Comparison of ENCODE assay signal across 8 cellular contexts in genomic region chr1:44797886-44798285, GRCh38. TPM values are rescaled to one million over a fixed set of nuclear protein-coding genes. Genes with fewer than 3 reads are reported as not detected.
A peak's percentile ranks its signal among the peaks of the same experiment; 100 is the strongest.
DNase-seq lines count a peak whose midpoint lies in the region; ATAC-seq and TF ChIP-seq lines count a peak whose summit lies in the region.
"Not testable (repeated sequence)": the region's sequence is repeated elsewhere in the genome, so short reads cannot be mapped to it uniquely, and the experiment has no call there.
"Had no signal": no experiment of that assay in that cellular context is flagged by ENCODE, and none has a peak within 500 bp of the region (broad histone marks: within the 10 kb centered on the region; RNA-seq: fewer than 3 reads in every experiment).

No MANE protein-coding gene starts in this region.

- H3K36me3 Mint-ChIP-seq in CD4-positive, alpha-beta memory T cell: peaks cover 15 to 18% of the 10 kb centered on the region in 2 donors
- peaks cover 22% of the 10 kb centered on the region for H3K36me3 Mint-ChIP-seq in activated CD4-positive, alpha-beta T cell treated with anti-CD3 and anti-CD28 coated beads for 36 hours (ENCODE audit: low read depth)
- H3K36me3 Mint-ChIP-seq in activated naive CD4-positive, alpha-beta T cell treated with anti-CD3 and anti-CD28 coated beads for 36 hours (ENCODE audit: low read depth): peaks cover 21% of the 10 kb centered on the region
- H3K36me3 Mint-ChIP-seq in effector memory CD8-positive, alpha-beta T cell (ENCODE audit: insufficient read depth): peaks cover 35% of the 10 kb centered on the region
- not testable (repeated sequence) for H3K36me3 Mint-ChIP-seq in neural crest cell (ENCODE audit: low read depth)
- H3K36me3 Mint-ChIP-seq in stimulated activated effector memory CD8-positive, alpha-beta T cell treated with anti-CD3 and anti-CD28 coated beads, Interleukin-12 subunit alpha, Interleukin-12 subunit beta, amount 100 ng/mL, for 72 hours: peaks cover 31% of the 10 kb centered on the region

- peak overlapping the region in 1 of 8 donors; percentile 10 for H3K4me3 Mint-ChIP-seq in CD4-positive, alpha-beta memory T cell
- H3K4me3 Mint-ChIP-seq in activated CD4-positive, alpha-beta T cell treated with anti-CD3 and anti-CD28 coated beads for 36 hours; activated naive CD4-positive, alpha-beta T cell treated with anti-CD3 and anti-CD28 coated beads for 36 hours; effector memory CD8-positive, alpha-beta T cell; stimulated activated effector memory CD8-positive, alpha-beta T cell treated with anti-CD3 and anti-CD28 coated beads, Interleukin-12 subunit alpha, Interleukin-12 subunit beta, amount 100 ng/mL, for 72 hours: not testable (repeated sequence)
- H3K4me3 Mint-ChIP-seq in neural crest cell: peak overlapping the region; percentile 58

- ATAC-seq in activated CD4-positive, alpha-beta T cell treated with anti-CD3 and anti-CD28 coated beads for 36 hours; effector memory CD8-positive, alpha-beta T cell (replicated peaks); stimulated activated effector memory CD8-positive, alpha-beta T cell treated with anti-CD3 and anti-CD28 coated beads, Interleukin-12 subunit alpha, Interleukin-12 subunit beta, amount 100 ng/mL, for 72 hours: not testable (repeated sequence)

- intact Hi-C loops in CD4-positive, alpha-beta memory T cell (cut with micrococcal nuclease): loop anchor here (2.0 kb wide), 2 partner anchors 39 to 213 kb away; partner anchors contain the start of gene HECTD3
- intact Hi-C loops in activated CD4-positive, alpha-beta T cell treated with anti-CD3 and anti-CD28 coated beads for 36 hours (cut with DNase I, micrococcal nuclease): not testable (repeated sequence)
- intact Hi-C loops in activated naive CD4-positive, alpha-beta T cell treated with anti-CD3 and anti-CD28 coated beads for 36 hours (cut with micrococcal nuclease): loop anchor here (2.0 kb wide), 1 partner anchor 13 kb away; no protein-coding TSS in a partner anchor

- H3K4me1 ChIP-seq in CD4-positive, alpha-beta memory T cell (ENCODE audit: insufficient read depth, low read length): peaks cover 20% of the 10 kb centered on the region

- not testable (repeated sequence) for H3K36me3 ChIP-seq in CD4-positive, alpha-beta memory T cell (ENCODE audit: insufficient read depth, low read length)

- POLR2A ChIA-PET in CD4-positive, alpha-beta memory T cell (lab: Charles Lee; ENCODE audit: partially characterized antibody): interaction anchor here (1.3 to 18.2 kb wide), 2 partner anchors 20 to 22 kb away, joined by 9 to 1564 read pairs; partner anchors contain the start of genes BTBD19, DYNLT4 and RPS8
- POLR2A ChIA-PET in RWPE1 (lab: Yijun Ruan, JAX; ENCODE audit: low non-redundant PET): not testable (repeated sequence)
- POLR2A ChIA-PET in activated CD4-positive, alpha-beta T cell treated with anti-CD3 and anti-CD28 coated beads for 36 hours (lab: Charles Lee): interaction anchor here (0.9 to 5.1 kb wide), 2 partner anchors 22 to 506 kb away, joined by 9 to 186 read pairs; no protein-coding TSS in a partner anchor

- peak in 1 of 5 donors; percentile 15 for DNase-seq in CD4-positive, alpha-beta memory T cell
- DNase-seq in RWPE1 (ENCODE audit: low spot score); activated naive CD4-positive, alpha-beta T cell treated with anti-CD3 and anti-CD28 coated beads for 36 hours; effector memory CD8-positive, alpha-beta T cell; neural crest cell (ENCODE audit: low read depth, low spot score); stimulated activated effector memory CD8-positive, alpha-beta T cell treated with anti-CD3 and anti-CD28 coated beads, Interleukin-12 subunit alpha, Interleukin-12 subunit beta, amount 100 ng/mL, for 72 hours (ENCODE audit: low spot score in 2 of 2): not testable (repeated sequence)
- peak; percentile 7 for DNase-seq in activated CD4-positive, alpha-beta T cell treated with anti-CD3 and anti-CD28 coated beads for 36 hours

- H3K4me3 ChIP-seq in CD4-positive, alpha-beta memory T cell (ENCODE audit: low read length in 2 of 2): not testable (repeated sequence)

- peaks cover 14 to 28% (median 22%) of the 10 kb centered on the region in 4 donors for H3K4me1 Mint-ChIP-seq in CD4-positive, alpha-beta memory T cell
- peaks cover 22% of the 10 kb centered on the region for H3K4me1 Mint-ChIP-seq in activated CD4-positive, alpha-beta T cell treated with anti-CD3 and anti-CD28 coated beads for 36 hours
- peaks cover 16% of the 10 kb centered on the region for H3K4me1 Mint-ChIP-seq in activated naive CD4-positive, alpha-beta T cell treated with anti-CD3 and anti-CD28 coated beads for 36 hours (ENCODE audit: low read depth)
- H3K4me1 Mint-ChIP-seq in effector memory CD8-positive, alpha-beta T cell (ENCODE audit: low read depth in 2 of 2): peaks cover 18 to 19% of the 10 kb centered on the region in 2 donors
- H3K4me1 Mint-ChIP-seq in neural crest cell: peaks cover 29% of the 10 kb centered on the region
- H3K4me1 Mint-ChIP-seq in stimulated activated effector memory CD8-positive, alpha-beta T cell treated with anti-CD3 and anti-CD28 coated beads, Interleukin-12 subunit alpha, Interleukin-12 subunit beta, amount 100 ng/mL, for 72 hours: peaks cover 20% of the 10 kb centered on the region

- peak overlapping the region in 6 of 7 donors; percentile 36 to 82 (median 62) for H3K27ac Mint-ChIP-seq in CD4-positive, alpha-beta memory T cell
- peak overlapping the region; percentile 42 for H3K27ac Mint-ChIP-seq in activated CD4-positive, alpha-beta T cell treated with anti-CD3 and anti-CD28 coated beads for 36 hours
- peak overlapping the region; percentile 41 for H3K27ac Mint-ChIP-seq in activated naive CD4-positive, alpha-beta T cell treated with anti-CD3 and anti-CD28 coated beads for 36 hours
- peak overlapping the region; percentile 26 to 28 for H3K27ac Mint-ChIP-seq in effector memory CD8-positive, alpha-beta T cell
- H3K27ac Mint-ChIP-seq in neural crest cell (ENCODE audit: unreplicated experiment): not testable (repeated sequence)
- H3K27ac Mint-ChIP-seq in stimulated activated effector memory CD8-positive, alpha-beta T cell treated with anti-CD3 and anti-CD28 coated beads, Interleukin-12 subunit alpha, Interleukin-12 subunit beta, amount 100 ng/mL, for 72 hours: peak overlapping the region; percentile 83

- H3K9me3 Mint-ChIP-seq in CD4-positive, alpha-beta memory T cell; activated CD4-positive, alpha-beta T cell treated with anti-CD3 and anti-CD28 coated beads for 36 hours (ENCODE audit: low read depth); activated naive CD4-positive, alpha-beta T cell treated with anti-CD3 and anti-CD28 coated beads for 36 hours; effector memory CD8-positive, alpha-beta T cell; neural crest cell; stimulated activated effector memory CD8-positive, alpha-beta T cell treated with anti-CD3 and anti-CD28 coated beads, Interleukin-12 subunit alpha, Interleukin-12 subunit beta, amount 100 ng/mL, for 72 hours: not testable (repeated sequence)

- not testable (repeated sequence) for H3K27me3 ChIP-seq in CD4-positive, alpha-beta memory T cell (ENCODE audit: insufficient read depth, low read length)

- not testable (repeated sequence) for TF ChIP-seq CTCF in RWPE1 (conservative IDR thresholded peaks at IDR 0.05; ENCODE audit: low read depth); neural crest cell (conservative IDR thresholded peaks at IDR 0.05)

- CTCF ChIA-PET in CD4-positive, alpha-beta memory T cell (lab: Charles Lee; ENCODE audit: partially characterized antibody): interaction anchor here (1.3 to 3.8 kb wide), 4 partner anchors 10 to 16 kb away, joined by 3 to 63 read pairs (median 6); partner anchors contain the start of genes BEST4 and BTBD19
- CTCF ChIA-PET in RWPE1 (lab: Yijun Ruan, JAX): not testable (repeated sequence)
- CTCF ChIA-PET in activated CD4-positive, alpha-beta T cell treated with anti-CD3 and anti-CD28 coated beads for 36 hours (lab: Charles Lee): interaction anchor here (0.8 to 1.6 kb wide), 4 partner anchors 10 to 16 kb away, joined by 3 to 7 read pairs (median 3); partner anchors contain the start of gene BEST4
- CTCF ChIA-PET in activated naive CD4-positive, alpha-beta T cell treated with anti-CD3 and anti-CD28 coated beads for 36 hours (lab: Charles Lee): interaction anchor here (0.5 to 5.0 kb wide), 4 partner anchors 8 to 54 kb away, joined by 3 to 41 read pairs (median 4); no protein-coding TSS in a partner anchor

- not testable (repeated sequence) for H3K9me3 ChIP-seq in CD4-positive, alpha-beta memory T cell (ENCODE audit: control insufficient read depth in 1 of 2, low read length in 2 of 2)

- H3K27me3 Mint-ChIP-seq in CD4-positive, alpha-beta memory T cell; activated CD4-positive, alpha-beta T cell treated with anti-CD3 and anti-CD28 coated beads for 36 hours; activated naive CD4-positive, alpha-beta T cell treated with anti-CD3 and anti-CD28 coated beads for 36 hours (ENCODE audit: low read depth); effector memory CD8-positive, alpha-beta T cell; neural crest cell (ENCODE audit: low read depth): not testable (repeated sequence)

- not testable (repeated sequence) for H3K27ac ChIP-seq in CD4-positive, alpha-beta memory T cell (ENCODE audit: low read depth, low read length)
- H3K27ac ChIP-seq in RWPE1: peak overlapping the region; percentile 99

RNA-seq across cellular contexts. Expression of gene PLK3, which starts 2.3 kb away (rescaled TPM):
- total RNA-seq in CD4-positive, alpha-beta memory T cell: 100 to 1,000 TPM; 151 to 153 TPM
- 10 to 100 TPM; 37.3 to 43.7 TPM for polyA plus RNA-seq in CD4-positive, alpha-beta memory T cell
- total RNA-seq in activated CD4-positive, alpha-beta T cell treated with anti-CD3 and anti-CD28 coated beads for 36 hours: 10 to 100 TPM; 52.1 to 52.7 TPM
- 10 to 100 TPM; 44.2 to 46.7 TPM for total RNA-seq in activated naive CD4-positive, alpha-beta T cell treated with anti-CD3 and anti-CD28 coated beads for 36 hours
- 15.3 and 15.7 TPM in 2 replicates for total RNA-seq in neural crest cell

RNA-seq across cellular contexts. Expression of gene DYNLT4, which starts 9.3 kb away (rescaled TPM):
- under 1 TPM in 1 of 2 experiments, not detected in 1; 0.47 TPM for total RNA-seq in CD4-positive, alpha-beta memory T cell
- 1 to 10 TPM; 1.0 to 1.6 TPM for polyA plus RNA-seq in CD4-positive, alpha-beta memory T cell
- total RNA-seq in activated CD4-positive, alpha-beta T cell treated with anti-CD3 and anti-CD28 coated beads for 36 hours: under 1 TPM in 1 of 2 experiments, not detected in 1; 0.32 TPM
- total RNA-seq in activated naive CD4-positive, alpha-beta T cell treated with anti-CD3 and anti-CD28 coated beads for 36 hours: under 1 TPM; 0.62 to 0.67 TPM
- total RNA-seq in neural crest cell: not detected in 2 replicates
- polyA plus RNA-seq: HepG2 had no signal

RNA-seq across cellular contexts. Expression of gene BEST4, which starts 9.9 kb away (rescaled TPM):
- total RNA-seq in CD4-positive, alpha-beta memory T cell: 1 to 10 TPM; 1.2 to 1.6 TPM
- under 1 TPM in 1 of 2 donors, not detected in 1; 0.20 TPM for polyA plus RNA-seq in CD4-positive, alpha-beta memory T cell
- under 1 TPM; 0.69 to 0.71 TPM for total RNA-seq in activated CD4-positive, alpha-beta T cell treated with anti-CD3 and anti-CD28 coated beads for 36 hours
- under 1 TPM; 0.74 to 0.79 TPM for total RNA-seq in activated naive CD4-positive, alpha-beta T cell treated with anti-CD3 and anti-CD28 coated beads for 36 hours
- total RNA-seq in neural crest cell: 0.14 and 0.23 TPM in 2 replicates

RNA-seq across cellular contexts. Expression of gene BTBD19, which starts 10.4 kb away (rescaled TPM):
- 10 to 100 TPM; 14.8 to 16.8 TPM for total RNA-seq in CD4-positive, alpha-beta memory T cell
- under 1 TPM; 0.25 to 0.26 TPM for polyA plus RNA-seq in CD4-positive, alpha-beta memory T cell
- total RNA-seq in activated CD4-positive, alpha-beta T cell treated with anti-CD3 and anti-CD28 coated beads for 36 hours: 10 to 100 TPM; 16.7 to 17.2 TPM
- 1 to 10 TPM; 5.9 to 6.7 TPM for total RNA-seq in activated naive CD4-positive, alpha-beta T cell treated with anti-CD3 and anti-CD28 coated beads for 36 hours
- total RNA-seq in neural crest cell: 5.5 and 6.5 TPM in 2 replicates

RNA-seq across cellular contexts. Expression of gene RPS8, which starts 22.5 kb away (rescaled TPM):
- total RNA-seq in CD4-positive, alpha-beta memory T cell: 1,000 to 10,000 TPM; 2,728 to 2,811 TPM
- 1,000 to 10,000 TPM in 1 of 2 donors, 100 to 1,000 TPM in 1; 778 to 1,323 TPM for polyA plus RNA-seq in CD4-positive, alpha-beta memory T cell
- total RNA-seq in activated CD4-positive, alpha-beta T cell treated with anti-CD3 and anti-CD28 coated beads for 36 hours: 1,000 to 10,000 TPM; 3,005 to 3,275 TPM
- total RNA-seq in activated naive CD4-positive, alpha-beta T cell treated with anti-CD3 and anti-CD28 coated beads for 36 hours: 1,000 to 10,000 TPM; 3,619 to 3,772 TPM
- 2,216 and 2,317 TPM in 2 replicates for total RNA-seq in neural crest cell
